ENCODE assay signal across 31 cellular contexts in genomic region chr6:49958180-49958579, GRCh38. TPM values are rescaled to one million over a fixed set of nuclear protein-coding genes. Genes with fewer than 3 reads are reported as not detected.
"Had no signal": no experiment of that assay in that cellular context is flagged by ENCODE, and none has a peak within 500 bp of the region (broad histone marks: within the 10 kb centered on the region; RNA-seq: fewer than 3 reads in every experiment).

No MANE protein-coding gene starts in this region.

- H3K36me3 ChIP-seq: stomach, suprapubic skin, thoracic aorta, thyroid gland, tibial artery, tibial nerve, transverse colon, upper lobe of left lung, upper lobe of right lung, uterus, vagina had no signal

- H3K4me3 ChIP-seq: stomach, suprapubic skin, testis, thoracic aorta, thyroid gland, tibial artery, tibial nerve, transverse colon, upper lobe of left lung, upper lobe of right lung, uterus, vagina had no signal

- DNase-seq: stimulated activated CD4-positive, alpha-beta T cell treated with anti-CD3 and anti-CD28 coated beads, Interleukin-2, amount 100 ng/mL, for 48 hours; stimulated activated CD4-positive, alpha-beta T cell treated with anti-CD3 and anti-CD28 coated beads, Interleukin-4, amount 100 ng/mL, for 1 hour; stimulated activated CD4-positive, alpha-beta T cell treated with anti-CD3 and anti-CD28 coated beads, Interleukin-4, amount 100 ng/mL, for 24 hours; stimulated activated CD4-positive, alpha-beta T cell treated with anti-CD3 and anti-CD28 coated beads, Interleukin-4, amount 100 ng/mL, for 4 hours; stimulated activated CD8-positive, alpha-beta memory T cell treated with anti-CD3 and anti-CD28 coated beads, Interleukin-4, amount 100 ng/mL, for 48 hours; stimulated activated naive B cell treated with anti-CD40 and anti-IgM and Interleukin-4, amounts not matched to agents 10 μg/mL and 1 μg/mL and 100 μg/mL, for 72 hours; stimulated activated naive CD4-positive, alpha-beta T cell; stimulated activated naive CD4-positive, alpha-beta T cell treated with Interleukin-2 at 50 U/mL for 16 hours; stimulated activated naive CD8-positive, alpha-beta T cell treated with anti-CD3 and anti-CD28 coated beads, Interleukin-15, amount 100 ng/mL, for 72 hours; stimulated activated naive CD8-positive, alpha-beta T cell treated with anti-CD3 and anti-CD28 coated beads, Interleukin-15, Interleukin-2, amounts not matched to agents 100 U/mL and 50 U/mL, for 24 hours; stomach; substantia nigra; testis; thyroid gland; tibial artery; transverse colon; trophoblast cell; upper lobe of left lung; upper lobe of right lung; uterus had no signal

- H3K9me3 ChIP-seq: suprapubic skin, testis, thoracic aorta, thyroid gland, tibial artery, tibial nerve, transverse colon, upper lobe of right lung, uterus, vagina had no signal

- H3K27ac ChIP-seq: stomach, suprapubic skin, testis, thoracic aorta, thyroid gland, tibial artery, tibial nerve, transverse colon, upper lobe of left lung, upper lobe of right lung, uterus, vagina had no signal

- H3K27me3 ChIP-seq: stomach, suprapubic skin, testis, thyroid gland, tibial artery, tibial nerve, transverse colon, upper lobe of left lung, upper lobe of right lung, uterus, vagina had no signal

- ATAC-seq: stimulated activated effector memory CD8-positive, alpha-beta T cell treated with anti-CD3 and anti-CD28 coated beads, Interleukin-12 subunit alpha, Interleukin-12 subunit beta, amount 100 ng/mL, for 72 hours; stimulated activated memory B cell treated with anti-CD40 and anti-IgM and Interleukin-4, amounts not matched to agents 10 μg/mL and 1 μg/mL and 100 μg/mL, for 72 hours; stimulated activated naive B cell treated with anti-CD40 and anti-IgM and Interleukin-4, amounts not matched to agents 10 μg/mL and 1 μg/mL and 100 μg/mL, for 72 hours; stimulated activated naive CD8-positive, alpha-beta T cell treated with anti-CD3 and anti-CD28 coated beads, Interleukin-15, amount 100 ng/mL, for 72 hours; stimulated activated naive CD8-positive, alpha-beta T cell treated with anti-CD3 and anti-CD28 coated beads, Interleukin-15, Interleukin-2, amounts not matched to agents 100 U/mL and 50 U/mL, for 24 hours; upper lobe of right lung had no signal

- H3K4me1 ChIP-seq: stomach, suprapubic skin, testis, thyroid gland, tibial artery, tibial nerve, transverse colon, upper lobe of left lung, upper lobe of right lung, uterus, vagina had no signal

RNA-seq across cellular contexts. Expression of gene DEFB114, which starts 5.8 kb away (rescaled TPM):
- total RNA-seq: stomach, subcutaneous adipose tissue, suprapubic skin, temporal lobe, testis, thoracic aorta, thyroid gland, tibial nerve, transverse colon, upper lobe of left lung, upper lobe of right lung, ureter, urinary bladder, uterus, vagina had no signal
- polyA plus RNA-seq: stomach, thymus, urinary bladder had no signal

RNA-seq across cellular contexts. Expression of gene DEFB113, which starts 11.2 kb away (rescaled TPM):
- total RNA-seq: stomach, subcutaneous adipose tissue, suprapubic skin, temporal lobe, testis, thoracic aorta, thyroid gland, tibial nerve, transverse colon, upper lobe of left lung, upper lobe of right lung, ureter, urinary bladder, uterus, vagina had no signal
- polyA plus RNA-seq: stomach, thymus, urinary bladder had no signal
